16 cellular contexts compared by ENCODE assay signal in the genomic region with DNA sequence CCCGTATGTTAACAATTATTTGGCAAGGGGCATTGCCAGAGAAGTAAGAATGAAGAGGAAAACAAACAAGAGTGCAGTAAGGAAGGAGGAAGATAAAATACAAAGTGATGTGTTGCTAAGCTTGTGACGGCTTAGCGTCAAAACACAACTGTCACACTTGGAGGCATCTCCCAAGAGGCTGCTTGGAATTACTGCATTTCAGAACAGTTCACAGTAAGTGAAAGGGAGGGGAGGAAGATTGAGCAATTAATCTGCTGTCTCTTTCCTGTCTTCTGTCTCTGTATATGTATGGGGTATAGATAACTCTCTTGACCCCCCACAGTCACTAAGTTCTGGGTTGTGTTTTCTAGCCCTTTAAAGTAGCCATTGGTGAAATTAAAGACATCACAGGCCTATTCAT.
"Had no signal": no experiment of that assay in that cellular context is flagged by ENCODE, and none has a peak within 500 bp of the region (broad histone marks: within the 10 kb centered on the region; RNA-seq: fewer than 3 reads in every experiment).

No MANE protein-coding gene starts in this region.

- ATAC-seq: activated CD4-positive, alpha-beta T cell treated with anti-CD3 and anti-CD28 coated beads for 36 hours; activated T-cell treated with anti-CD3 and anti-CD28 coated beads, Interleukin-2, amount 50 U/mL, for 72 hours; left ventricle myocardium superior; right cardiac atrium had no signal

- H3K36me3 ChIP-seq: esophagus squamous epithelium, spleen, tibial nerve had no signal

- H3K4me3 ChIP-seq: esophagus squamous epithelium, spleen, tibial nerve had no signal

- H3K27ac ChIP-seq: epithelial cell of prostate, esophagus squamous epithelium, spleen, tibial nerve had no signal

- H3K4me1 ChIP-seq: esophagus squamous epithelium, spleen, tibial nerve had no signal

- DNase-seq: activated CD4-positive, alpha-beta T cell treated with anti-CD3 and anti-CD28 coated beads for 36 hours; activated CD4-positive, CD25-positive, alpha-beta regulatory T cell; activated naive CD4-positive, alpha-beta T cell treated with Interleukin-2 at 50 U/mL for 16 hours; activated T-cell treated with anti-CD3 and anti-CD28 coated beads for 4 hours; activated T-cell treated with anti-CD3 and anti-CD28 coated beads, Interleukin-2, amount 50 U/mL, for 72 hours; anterior cingulate cortex; dermis blood vessel endothelial cell; effector CD4-positive, alpha-beta T cell; esophagus squamous epithelium; left ventricle myocardium superior; nucleus accumbens; right cardiac atrium; spleen; stimulated activated naive CD4-positive, alpha-beta T cell treated with Interleukin-2 at 50 U/mL for 16 hours had no signal

- H3K27me3 ChIP-seq: esophagus squamous epithelium, spleen, tibial nerve had no signal
